13 cellular contexts compared by ENCODE assay signal in the genomic region with DNA sequence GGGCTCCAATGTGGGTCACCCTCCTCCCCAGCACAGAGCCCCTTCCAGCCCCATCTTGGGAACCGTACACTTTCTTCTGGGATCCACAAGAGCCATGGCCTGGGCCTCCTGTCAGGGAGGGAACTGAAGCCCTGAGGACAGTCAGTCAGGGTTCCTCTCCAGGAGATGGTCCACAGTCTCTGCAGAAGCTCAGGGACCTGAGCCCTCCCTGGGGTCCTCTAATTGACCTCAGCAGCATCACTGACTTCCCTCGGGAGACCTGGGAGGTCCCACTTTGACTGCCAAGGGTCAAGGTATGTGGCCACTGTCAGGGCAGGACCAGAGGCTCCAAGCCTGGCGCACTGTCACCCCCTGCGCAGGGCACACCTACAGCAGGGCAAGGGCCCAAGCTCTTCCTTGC. TPM values are rescaled to one million over a fixed set of nuclear protein-coding genes. Genes with fewer than 3 reads are reported as not detected.
DNase-seq lines count a peak whose midpoint lies in the region; ATAC-seq and TF ChIP-seq lines count a peak whose summit lies in the region.
"Had no signal": no experiment of that assay in that cellular context is flagged by ENCODE, and none has a peak within 500 bp of the region (broad histone marks: within the 10 kb centered on the region; RNA-seq: fewer than 3 reads in every experiment).

No MANE protein-coding gene starts in this region.

- H3K9me3 Mint-ChIP-seq in IgD-negative memory B cell: no peaks in the 10 kb centered on the region

- peaks cover 12 to 28% (median 19%) of the 10 kb centered on the region in 10 experiments for H3K4me1 ChIP-seq in BLaER1 treated with 17β-estradiol and CSF1 and Interleukin-3, amounts not matched to agents 10 nM and 100 nM
- H3K4me1 ChIP-seq in vagina: no peaks in the 10 kb centered on the region
- H3K4me1 ChIP-seq: uterus had no signal

- peak overlapping the region in 9 of 11 experiments; percentile 4 to 62 (median 19); a peak in 11 of 22 replicates for H3K9ac ChIP-seq in BLaER1 treated with 17β-estradiol and CSF1 and Interleukin-3, amounts not matched to agents 10 nM and 100 nM
- H3K9ac ChIP-seq: SK-N-SH had no signal

- H3K27ac Mint-ChIP-seq in IgD-negative memory B cell: peak overlapping the region in 2 of 3 donors; percentile 4 to 55

- DNase-seq in mesenteric fat pad (ENCODE audit: low spot score): peak; percentile 65
- DNase-seq in NCI-H1105 (lab: John Stamatoyannopoulos, UW): no peak
- DNase-seq in vagina (ENCODE audit: extremely low spot score in 2 of 2): no peak
- DNase-seq in HUDEP-2 (lab: John Stamatoyannopoulos, UW; ENCODE audit: unreplicated experiment in 76 of 76): no peak
- DNase-seq: cortex of kidney, SK-N-SH had no signal

- H3K4me2 ChIP-seq in BLaER1 treated with 17β-estradiol and CSF1 and Interleukin-3, amounts not matched to agents 10 nM and 100 nM: peak overlapping the region; percentile 36 to 76 (median 55); a peak in 21 of 22 replicates
- H3K4me2 ChIP-seq: SK-N-SH had no signal

- H3K4me1 Mint-ChIP-seq in IgD-negative memory B cell: peaks cover 4 to 5% (median 5%) of the 10 kb centered on the region in 3 donors

- H3K27ac ChIP-seq in BLaER1 treated with 17β-estradiol and CSF1 and Interleukin-3, amounts not matched to agents 10 nM and 100 nM: peak overlapping the region in 8 of 11 experiments; percentile 47 to 68 (median 66); a peak in 17 of 22 replicates
- H3K27ac ChIP-seq in vagina: no peak overlapping the region
- H3K27ac ChIP-seq: esophagus muscularis mucosa, heart left ventricle, uterus had no signal

- H4K20me1 ChIP-seq in BLaER1 treated with 17β-estradiol and CSF1 and Interleukin-3, amounts not matched to agents 10 nM and 100 nM: no peaks in the 10 kb centered on the region

- no peaks in the 10 kb centered on the region; a peak in 1 of 22 replicates for H3K9me3 ChIP-seq in BLaER1 treated with 17β-estradiol and CSF1 and Interleukin-3, amounts not matched to agents 10 nM and 100 nM (replicated peaks in 1 of 11)
- H3K9me3 ChIP-seq in vagina: no peaks in the 10 kb centered on the region
- H3K9me3 ChIP-seq: esophagus muscularis mucosa, heart left ventricle, SK-N-SH, uterus had no signal

- no peak for TF ChIP-seq POLR2A in vagina (IDR thresholded peaks at IDR 0.05)

- no peak for TF ChIP-seq CTCF in vagina (IDR thresholded peaks at IDR 0.05)

- H3K27me3 Mint-ChIP-seq in IgD-negative memory B cell: no peaks in the 10 kb centered on the region

- no peaks in the 10 kb centered on the region for H3K27me3 ChIP-seq in BLaER1 treated with 17β-estradiol and CSF1 and Interleukin-3, amounts not matched to agents 10 nM and 100 nM
- no peaks in the 10 kb centered on the region for H3K27me3 ChIP-seq in vagina
- H3K27me3 ChIP-seq: esophagus muscularis mucosa, heart left ventricle, uterus had no signal

- intact Hi-C loops in vagina (cut with DNase I): no loop called here

- H3K4me3 Mint-ChIP-seq in IgD-negative memory B cell: no peak overlapping the region

- peak; percentile 6 for ATAC-seq in GM18907 (IDR thresholded peaks at IDR 0.05; ENCODE audit: unreplicated experiment)
- no peak for ATAC-seq in HG02798 (IDR thresholded peaks at IDR 0.05; ENCODE audit: poor library complexity, unreplicated experiment)

- no peak overlapping the region for H3K4me3 ChIP-seq in BLaER1 treated with 17β-estradiol and CSF1 and Interleukin-3, amounts not matched to agents 10 nM and 100 nM
- H3K4me3 ChIP-seq in vagina: no peak overlapping the region
- H3K4me3 ChIP-seq: esophagus muscularis mucosa, heart left ventricle, uterus had no signal

- H3K36me3 ChIP-seq in BLaER1 treated with 17β-estradiol and CSF1 and Interleukin-3, amounts not matched to agents 10 nM and 100 nM: peaks cover 6 to 50% (median 29%) of the 10 kb centered on the region in 11 experiments; a peak in 20 of 22 replicates
- peaks cover 0 to 36% of the 10 kb centered on the region in 2 donors for H3K36me3 ChIP-seq in vagina
- H3K36me3 ChIP-seq: uterus had no signal

- no peaks in the 10 kb centered on the region for H3K36me3 Mint-ChIP-seq in IgD-negative memory B cell

RNA-seq across cellular contexts. Expression of gene NOD1, which starts 32.3 kb away (rescaled TPM):
- 13.5 TPM for polyA plus RNA-seq in IgD-negative memory B cell
- total RNA-seq in mesenteric fat pad: 41.8 TPM
- total RNA-seq in vagina: 14.5 TPM

RNA-seq across cellular contexts. Expression of gene GGCT, which starts 58.4 kb away (rescaled TPM):
- 25.4 TPM for polyA plus RNA-seq in IgD-negative memory B cell
- total RNA-seq in mesenteric fat pad: 165 TPM
- total RNA-seq in vagina: 21.6 TPM
